In genomic region chr7:46291064-46291463, GRCh38 we compare ENCODE assay signal across 12 cellular contexts.
DNase-seq lines count a peak whose midpoint lies in the region; ATAC-seq lines count a peak whose summit lies in the region.
"Had no signal": no experiment of that assay in that cellular context is flagged by ENCODE, and none has a peak within 500 bp of the region (broad histone marks: within the 10 kb centered on the region; RNA-seq: fewer than 3 reads in every experiment).

No MANE protein-coding gene starts in this region.

- H3K36me3 ChIP-seq in BLaER1 treated with 17β-estradiol and CSF1 and Interleukin-3, amounts not matched to agents 10 nM and 100 nM: no peaks in the 10 kb centered on the region

- H3K9me3 ChIP-seq in BLaER1 treated with 17β-estradiol and CSF1 and Interleukin-3, amounts not matched to agents 10 nM and 100 nM (replicated peaks in 1 of 11): no peaks in the 10 kb centered on the region

- no peak overlapping the region for H3K27ac Mint-ChIP-seq in effector memory CD8-positive, alpha-beta T cell
- H3K27ac Mint-ChIP-seq: naive B cell; stimulated activated naive CD8-positive, alpha-beta T cell treated with anti-CD3 and anti-CD28 coated beads, Interleukin-15, Interleukin-2, amounts not matched to agents 100 ng/mL and 50 ng/mL, for 24 hours had no signal

- no peaks in the 10 kb centered on the region for H4K20me1 ChIP-seq in BLaER1 treated with 17β-estradiol and CSF1 and Interleukin-3, amounts not matched to agents 10 nM and 100 nM

- no peaks in the 10 kb centered on the region for H3K27me3 ChIP-seq in BLaER1 treated with 17β-estradiol and CSF1 and Interleukin-3, amounts not matched to agents 10 nM and 100 nM

- H3K9me3 Mint-ChIP-seq in effector memory CD8-positive, alpha-beta T cell: peaks cover 0 to 3% of the 10 kb centered on the region in 2 donors
- H3K9me3 Mint-ChIP-seq: stimulated activated naive CD8-positive, alpha-beta T cell treated with anti-CD3 and anti-CD28 coated beads, Interleukin-15, Interleukin-2, amounts not matched to agents 100 ng/mL and 50 ng/mL, for 24 hours had no signal

- H3K9ac ChIP-seq in BLaER1 treated with 17β-estradiol and CSF1 and Interleukin-3, amounts not matched to agents 10 nM and 100 nM: no peak overlapping the region

- no peaks in the 10 kb centered on the region for H3K27me3 Mint-ChIP-seq in effector memory CD8-positive, alpha-beta T cell
- H3K27me3 Mint-ChIP-seq: stimulated activated naive CD8-positive, alpha-beta T cell treated with anti-CD3 and anti-CD28 coated beads, Interleukin-15, Interleukin-2, amounts not matched to agents 100 ng/mL and 50 ng/mL, for 24 hours had no signal

- H3K4me3 Mint-ChIP-seq in effector memory CD8-positive, alpha-beta T cell: no peak overlapping the region
- H3K4me3 Mint-ChIP-seq: naive B cell; stimulated activated naive CD8-positive, alpha-beta T cell treated with anti-CD3 and anti-CD28 coated beads, Interleukin-15, Interleukin-2, amounts not matched to agents 100 ng/mL and 50 ng/mL, for 24 hours had no signal

- peak; percentile 69 for ATAC-seq in GM21576 (IDR thresholded peaks at IDR 0.05; ENCODE audit: unreplicated experiment)
- ATAC-seq in effector memory CD8-positive, alpha-beta T cell (replicated peaks): no peak

- DNase-seq in LHCN-M2 (ENCODE audit: low read depth) (peak; percentile 85), fibroblast of the conjunctiva (ENCODE audit: low read depth) (peak; percentile 37), NCI-H2107 treated with DMSO at 0.1 percent for 48 hours (lab: John Stamatoyannopoulos, UW; ENCODE audit: unreplicated experiment) (no peak), DMS53 (lab: John Stamatoyannopoulos, UW) (no peak)
- no peak for DNase-seq in stimulated activated CD4-positive, alpha-beta T cell treated with anti-CD3 and anti-CD28 coated beads, Interleukin-4, amount 100 ng/mL, for 24 hours
- no peak for DNase-seq in effector memory CD8-positive, alpha-beta T cell
- DNase-seq: aorta, naive B cell, NCI-H510A had no signal

- peak overlapping the region in 10 of 11 experiments; percentile 21 to 70 (median 62); a peak in 16 of 22 replicates for H3K4me2 ChIP-seq in BLaER1 treated with 17β-estradiol and CSF1 and Interleukin-3, amounts not matched to agents 10 nM and 100 nM

- H3K4me1 ChIP-seq in BLaER1 treated with 17β-estradiol and CSF1 and Interleukin-3, amounts not matched to agents 10 nM and 100 nM: peaks cover 14 to 21% (median 18%) of the 10 kb centered on the region in 10 experiments

- H3K4me1 Mint-ChIP-seq in effector memory CD8-positive, alpha-beta T cell (ENCODE audit: low read depth in 2 of 2): no peaks in the 10 kb centered on the region
- H3K4me1 Mint-ChIP-seq: naive B cell had no signal

- H3K27ac ChIP-seq in BLaER1 treated with 17β-estradiol and CSF1 and Interleukin-3, amounts not matched to agents 10 nM and 100 nM: no peak overlapping the region

- H3K36me3 Mint-ChIP-seq in effector memory CD8-positive, alpha-beta T cell (ENCODE audit: insufficient read depth): no peaks in the 10 kb centered on the region
- H3K36me3 Mint-ChIP-seq: naive B cell had no signal

- H3K4me3 ChIP-seq in BLaER1 treated with 17β-estradiol and CSF1 and Interleukin-3, amounts not matched to agents 10 nM and 100 nM: no peak overlapping the region

Comparison
In these comparisons a context has a peak if more than half of its experiments do, and no peak if none do; other contexts are left out.
1. DNase-seq: peak in LHCN-M2 (single experiment) and fibroblast of the conjunctiva (single experiment); none in NCI-H2107 treated with DMSO at 0.1 percent for 48 hours (single experiment), DMS53 (single experiment), stimulated activated CD4-positive, alpha-beta T cell treated with anti-CD3 and anti-CD28 coated beads, Interleukin-4, amount 100 ng/mL, for 24 hours (single experiment) and effector memory CD8-positive, alpha-beta T cell (0 of 3).